8 cellular contexts compared by ENCODE assay signal in genomic region chr2:85579266-85579935, GRCh38. TPM values are rescaled to one million over a fixed set of nuclear protein-coding genes. Genes with fewer than 3 reads are reported as not detected.
A peak's percentile ranks its signal among the peaks of the same experiment; 100 is the strongest.
DNase-seq lines count a peak whose midpoint lies in the region; ATAC-seq lines count a peak whose summit lies in the region.

No MANE protein-coding gene starts in this region.

- H3K56ac ChIP-seq in mesendoderm (ENCODE audit: low read length): peak overlapping the region; percentile 95

- no peak overlapping the region for H3K23ac ChIP-seq in mesendoderm (ENCODE audit: low read length)

- H3K27me3 ChIP-seq in mesendoderm (ENCODE audit: insufficient read depth, low read length, poor library complexity): no peaks in the 10 kb centered on the region

- no CpG with 5 or more reads among the region's 6 CpGs for WGBS in mesendoderm (ENCODE audit: extremely low coverage, insufficient coverage, low lambda C conversion rate)
- WGBS in urinary bladder: 36% methylated on average over 6 of the region's 6 CpGs

- peaks cover 8 to 12% of the 10 kb centered on the region in 2 donors for H3K36me3 Mint-ChIP-seq in activated T-cell treated with anti-CD3 and anti-CD28 coated beads, Interleukin-2, amount 50 U/mL, for 72 hours (ENCODE audit: insufficient read depth in 2 of 2)

- peak overlapping the region; percentile 89 for H3K18ac ChIP-seq in mesendoderm (ENCODE audit: low read length)

- peaks cover 9% of the 10 kb centered on the region for H3K79me2 ChIP-seq in mesendoderm (ENCODE audit: control insufficient read depth, insufficient read depth, low read length)

- peak overlapping the region; percentile 95 to 97 for H3K4me3 Mint-ChIP-seq in activated T-cell treated with anti-CD3 and anti-CD28 coated beads, Interleukin-2, amount 50 U/mL, for 72 hours

- peaks cover 9% of the 10 kb centered on the region for H3K79me1 ChIP-seq in mesendoderm (ENCODE audit: low read length)

- no peak overlapping the region for H4K8ac ChIP-seq in mesendoderm (ENCODE audit: low read depth, low read length)

- no peak overlapping the region for H4K5ac ChIP-seq in mesendoderm (ENCODE audit: low read length)

- peak overlapping the region; percentile 86 for H2BK120ac ChIP-seq in mesendoderm (ENCODE audit: low read depth, low read length)

- H2BK15ac ChIP-seq in mesendoderm (replicated peaks; ENCODE audit: low read depth): no peak overlapping the region

- H2AK5ac ChIP-seq in mesendoderm (ENCODE audit: low read length): no peak overlapping the region

- peak overlapping the region; percentile 71 for H3K4me2 ChIP-seq in mesendoderm (ENCODE audit: low read length)

- H3K4me1 Mint-ChIP-seq in activated T-cell treated with anti-CD3 and anti-CD28 coated beads, Interleukin-2, amount 50 U/mL, for 72 hours (ENCODE audit: low read depth): peaks cover 48% of the 10 kb centered on the region

- H3K9ac ChIP-seq in mesendoderm (ENCODE audit: low read length): peak overlapping the region; percentile 76

- no peak for ATAC-seq in activated T-cell treated with anti-CD3 and anti-CD28 coated beads, Interleukin-2, amount 50 U/mL, for 72 hours (replicated peaks in 1 of 2)

- no peak overlapping the region for H3K4me3 ChIP-seq in mesendoderm (ENCODE audit: low read length)
- no peak overlapping the region for H3K4me3 ChIP-seq in urinary bladder (ENCODE audit: low read depth, low read length)

- H3K27me3 Mint-ChIP-seq in activated T-cell treated with anti-CD3 and anti-CD28 coated beads, Interleukin-2, amount 50 U/mL, for 72 hours (ENCODE audit: low read depth): no peaks in the 10 kb centered on the region

- H2BK5ac ChIP-seq in mesendoderm (ENCODE audit: low read length): peak overlapping the region; percentile 79

- DNase-seq in activated T-cell treated with anti-CD3 and anti-CD28 coated beads, Interleukin-2, amount 50 U/mL, for 72 hours: no peak
- DNase-seq in activated T-cell treated with anti-CD3 and anti-CD28 coated beads, Interleukin-2, amount 50 U/mL, for 1 hour: no peak
- peak; percentile 80 for DNase-seq in brain pericyte (ENCODE audit: low read depth, low spot score)
- DNase-seq in mesendoderm: peak; percentile 95
- DNase-seq in central memory CD4-positive, alpha-beta T cell: no peak
- no peak for DNase-seq in activated gamma-delta T cell (lab: John Stamatoyannopoulos, UW)
- DNase-seq in ureter (ENCODE audit: low spot score): no peak

- no peaks in the 10 kb centered on the region for H3K9me3 Mint-ChIP-seq in activated T-cell treated with anti-CD3 and anti-CD28 coated beads, Interleukin-2, amount 50 U/mL, for 72 hours

- H3K4ac ChIP-seq in mesendoderm (ENCODE audit: low read depth, low read length): peak overlapping the region; percentile 66

- H3K27ac Mint-ChIP-seq in activated T-cell treated with anti-CD3 and anti-CD28 coated beads, Interleukin-2, amount 50 U/mL, for 72 hours: peak overlapping the region; percentile 51

- H3K4me1 ChIP-seq in mesendoderm (ENCODE audit: control insufficient read depth, low read depth, low read length) (peaks cover 10% of the 10 kb centered on the region), urinary bladder (ENCODE audit: insufficient read depth) (peaks cover 2% of the 10 kb centered on the region)

- H3K27ac ChIP-seq in mesendoderm (ENCODE audit: low read depth, low read length) (peak overlapping the region; percentile 93), urinary bladder (ENCODE audit: low read depth) (peak overlapping the region; percentile 74)

- no peaks in the 10 kb centered on the region for H3K36me3 ChIP-seq in mesendoderm (ENCODE audit: control insufficient read depth, insufficient read depth, low read length)
- H3K36me3 ChIP-seq in urinary bladder (ENCODE audit: insufficient read depth): no peaks in the 10 kb centered on the region

RNA-seq across cellular contexts. Expression of gene VAMP8, which starts 2.0 kb away (rescaled TPM):
- total RNA-seq in activated T-cell treated with anti-CD3 and anti-CD28 coated beads, Interleukin-2, amount 50 U/mL, for 72 hours: 10 to 100 TPM; 85.0 to 89.5 TPM
- 229 TPM for polyA plus RNA-seq in mesendoderm (2013, experiment 1 of 2)
- polyA plus RNA-seq in mesendoderm (2013, experiment 2 of 2): 225 TPM
- total RNA-seq in urinary bladder (14.8 TPM), ureter (165 TPM)
- 89.9 TPM for polyA plus RNA-seq in urinary bladder

RNA-seq across cellular contexts. Expression of gene VAMP5, which starts 4.8 kb away (rescaled TPM):
- 10 to 100 TPM; 73.3 to 78.9 TPM for total RNA-seq in activated T-cell treated with anti-CD3 and anti-CD28 coated beads, Interleukin-2, amount 50 U/mL, for 72 hours
- 15.9 TPM for polyA plus RNA-seq in mesendoderm (2013, experiment 1 of 2)
- polyA plus RNA-seq in mesendoderm (2013, experiment 2 of 2): 14.8 TPM
- 8.0 TPM for total RNA-seq in urinary bladder
- polyA plus RNA-seq in urinary bladder: 157 TPM
- 32.8 TPM for total RNA-seq in ureter

RNA-seq across cellular contexts. Expression of gene RNF181, which starts 16.1 kb away (rescaled TPM):
- total RNA-seq in activated T-cell treated with anti-CD3 and anti-CD28 coated beads, Interleukin-2, amount 50 U/mL, for 72 hours: 100 to 1,000 TPM; 114 to 129 TPM
- 212 TPM for polyA plus RNA-seq in mesendoderm (2013, experiment 1 of 2)
- 210 TPM for polyA plus RNA-seq in mesendoderm (2013, experiment 2 of 2)
- 71.6 TPM for total RNA-seq in urinary bladder
- polyA plus RNA-seq in urinary bladder: 183 TPM
- total RNA-seq in ureter: 115 TPM

RNA-seq across cellular contexts. Expression of gene GGCX, which starts 18.1 kb away (rescaled TPM):
- 10 to 100 TPM; 17.8 to 20.3 TPM for total RNA-seq in activated T-cell treated with anti-CD3 and anti-CD28 coated beads, Interleukin-2, amount 50 U/mL, for 72 hours
- polyA plus RNA-seq in mesendoderm (2013, experiment 1 of 2): 34.1 TPM
- 32.9 TPM for polyA plus RNA-seq in mesendoderm (2013, experiment 2 of 2)
- total RNA-seq in urinary bladder (42.3 TPM), ureter (48.9 TPM)
- 26.4 TPM for polyA plus RNA-seq in urinary bladder

RNA-seq across cellular contexts. Expression of gene TMEM150A, which starts 23.1 kb away (rescaled TPM):
- 1 to 10 TPM; 3.5 to 4.1 TPM for total RNA-seq in activated T-cell treated with anti-CD3 and anti-CD28 coated beads, Interleukin-2, amount 50 U/mL, for 72 hours
- 19.3 TPM for polyA plus RNA-seq in mesendoderm (2013, experiment 1 of 2)
- polyA plus RNA-seq in mesendoderm (2013, experiment 2 of 2): 18.8 TPM
- 6.3 TPM for total RNA-seq in urinary bladder
- 39.0 TPM for polyA plus RNA-seq in urinary bladder
- 19.5 TPM for total RNA-seq in ureter

Comparison
In these comparisons a context has a peak if more than half of its experiments do, and no peak if none do; other contexts are left out.
1. DNase-seq: peak in brain pericyte (single experiment) and mesendoderm (single experiment); none in activated T-cell treated with anti-CD3 and anti-CD28 coated beads, Interleukin-2, amount 50 U/mL, for 72 hours (0 of 2), activated T-cell treated with anti-CD3 and anti-CD28 coated beads, Interleukin-2, amount 50 U/mL, for 1 hour (single experiment), central memory CD4-positive, alpha-beta T cell (single experiment), activated gamma-delta T cell (single experiment) and ureter (single experiment).